Comparison of ENCODE assay signal across 13 cellular contexts in genomic region chr4:116055857-116056827, GRCh38.
DNase-seq lines count a peak whose midpoint lies in the region; ATAC-seq, FAIRE-seq and TF ChIP-seq lines count a peak whose summit lies in the region.
"Had no signal": no experiment of that assay in that cellular context is flagged by ENCODE, and none has a peak within 500 bp of the region (broad histone marks: within the 10 kb centered on the region; RNA-seq: fewer than 3 reads in every experiment).

No MANE protein-coding gene starts in this region.

- intact Hi-C loops in mucosa of descending colon (cut with DNase I, micrococcal nuclease): no loop called here

- H3K36me3 Mint-ChIP-seq in HFFc6 (ENCODE audit: low read depth): no peaks in the 10 kb centered on the region

- CTCF ChIA-PET in RWPE1 (lab: Yijun Ruan, JAX): interaction anchor here (0.7 kb wide), 1 partner anchor 146 kb away, joined by 3 read pairs; no protein-coding TSS in a partner anchor

- no peaks in the 10 kb centered on the region for H3K4me1 Mint-ChIP-seq in HFFc6 (ENCODE audit: low read depth)

- H3K9me3 Mint-ChIP-seq in HFFc6: peaks cover 11% of the 10 kb centered on the region

- H3K27me3 Mint-ChIP-seq in HFFc6 (ENCODE audit: insufficient read depth): no peaks in the 10 kb centered on the region; the same call in 1 of the 2 replicates
- H3K27me3 Mint-ChIP-seq: effector memory CD8-positive, alpha-beta T cell had no signal

- POLR2A ChIA-PET in RWPE1 (lab: Yijun Ruan, JAX; ENCODE audit: low non-redundant PET): no interaction called here

- peak; percentile 66 for FAIRE-seq in frontal cortex (lab: Jason Lieb, UNC)

- H3K4me3 Mint-ChIP-seq in HFFc6: no peak overlapping the region
- H3K4me3 Mint-ChIP-seq: effector memory CD8-positive, alpha-beta T cell had no signal

- H3K4me1 ChIP-seq in mucosa of descending colon (ENCODE audit: low read depth): no peaks in the 10 kb centered on the region

- H3K27ac ChIP-seq in RWPE1: no peak overlapping the region

- H3K4me3 ChIP-seq in AG10803 (ENCODE audit: low read length) (no peak overlapping the region), mucosa of descending colon (no peak overlapping the region)

- ATAC-seq in mucosa of descending colon (no peak), GM19035 (IDR thresholded peaks at IDR 0.05; ENCODE audit: unreplicated experiment) (no peak)
- ATAC-seq: effector memory CD8-positive, alpha-beta T cell; Panc1 had no signal

- no peaks in the 10 kb centered on the region for H3K36me3 ChIP-seq in mucosa of descending colon (ENCODE audit: low read depth)

- DNase-seq in AG10803 (ENCODE audit: low read depth) (no peak), HFFc6 (no peak), RWPE1 (ENCODE audit: low spot score) (no peak), frontal cortex (ENCODE audit: low spot score in 2 of 2) (no peak), mucosa of descending colon (no peak), NCI-H1436 (lab: John Stamatoyannopoulos, UW) (no peak), DMS153 (lab: John Stamatoyannopoulos, UW) (no peak)
- DNase-seq: activated CD8-positive, alpha-beta memory T cell treated with anti-CD3 and anti-CD28 coated beads, Interleukin-2, amount 50 U/mL, for 4 hours; DMS79; effector memory CD8-positive, alpha-beta T cell; stimulated activated CD4-positive, alpha-beta T cell treated with anti-CD3 and anti-CD28 coated beads, Interleukin-4, amount 100 ng/mL, for 24 hours had no signal

- H3K9me3 ChIP-seq in mucosa of descending colon: no peaks in the 10 kb centered on the region

- H3K27ac Mint-ChIP-seq in HFFc6: no peak overlapping the region
- H3K27ac Mint-ChIP-seq: effector memory CD8-positive, alpha-beta T cell had no signal

- TF ChIP-seq CTCF in AG10803 (conservative IDR thresholded peaks at IDR 0.05; ENCODE audit: low read length) (peak; percentile 21), HFFc6 (IDR thresholded peaks at IDR 0.05) (peak; percentile 67), RWPE1 (conservative IDR thresholded peaks at IDR 0.05; ENCODE audit: low read depth) (peak; percentile 35; the same call in 1 of the 2 replicates), mucosa of descending colon (IDR thresholded peaks at IDR 0.05) (no peak)
